In the genomic region with DNA sequence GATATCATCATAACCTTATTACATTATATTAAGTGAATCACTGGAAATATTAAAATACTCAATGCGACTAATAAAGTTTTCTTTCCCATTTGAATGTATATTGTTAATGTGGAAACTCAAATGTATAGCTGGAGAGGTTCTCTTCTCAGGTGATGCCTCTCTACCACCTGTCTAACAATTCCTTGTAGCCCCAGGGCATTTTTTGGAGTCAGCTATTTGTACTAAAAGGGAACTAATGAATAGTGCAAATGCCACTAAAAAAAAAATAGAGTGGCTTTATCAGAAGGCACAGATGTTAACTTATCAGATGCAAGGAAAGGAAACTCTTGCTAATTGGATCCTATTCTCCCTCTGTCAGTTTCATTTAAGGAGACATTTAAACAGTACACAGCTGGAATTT, we compare ENCODE assay signal across 30 cellular contexts.
"Had no signal": no experiment of that assay in that cellular context is flagged by ENCODE, and none has a peak within 500 bp of the region (broad histone marks: within the 10 kb centered on the region; RNA-seq: fewer than 3 reads in every experiment).

No MANE protein-coding gene starts in this region.

- ATAC-seq: activated CD8-positive, alpha-beta T cell treated with anti-CD3 and anti-CD28 coated beads for 36 hours; activated naive CD8-positive, alpha-beta T cell treated with anti-CD3 and anti-CD28 coated beads, Interleukin-2, amount 50 U/mL, for 24 hours; activated T-cell treated with anti-CD3 and anti-CD28 coated beads, Interleukin-2, amount 50 U/mL, for 4 hours; activated T-helper 17 cell treated with anti-CD3 and anti-CD28 coated beads, Interleukin-2, amount 50 U/mL, for 72 hours; sciatic nerve; stimulated activated naive CD8-positive, alpha-beta T cell treated with anti-CD3 and anti-CD28 coated beads, Interleukin-15, Interleukin-2, amounts not matched to agents 100 U/mL and 50 U/mL, for 24 hours had no signal

- H3K4me1 Mint-ChIP-seq: activated CD4-positive, alpha-beta T cell treated with anti-CD3 and anti-CD28 coated beads, Interleukin-2, amount 10 ng/mL, durations not matched to agents 7 days and 5 days; activated naive CD4-positive, alpha-beta T cell treated with anti-CD3 and anti-CD28 coated beads, Interleukin-2, amount 50 U/mL, for 24 hours; activated naive CD8-positive, alpha-beta T cell treated with anti-CD3 and anti-CD28 coated beads, Interleukin-2, amount 50 U/mL, for 24 hours; activated T-helper 17 cell treated with anti-CD3 and anti-CD28 coated beads, Interleukin-2, amount 50 U/mL, for 72 hours; nephron had no signal

- H3K4me3 ChIP-seq: breast epithelium, esophagus squamous epithelium, hepatocyte, left ventricle myocardium inferior, lung, ovary, skin epidermis, testis, transverse colon had no signal

- H3K4me3 Mint-ChIP-seq: activated CD4-positive, alpha-beta T cell treated with anti-CD3 and anti-CD28 coated beads, Interleukin-2, amount 10 ng/mL, durations not matched to agents 7 days and 5 days; activated CD8-positive, alpha-beta T cell treated with anti-CD3 and anti-CD28 coated beads for 36 hours; activated naive CD4-positive, alpha-beta T cell treated with anti-CD3 and anti-CD28 coated beads, Interleukin-2, amount 50 U/mL, for 24 hours; activated naive CD8-positive, alpha-beta T cell treated with anti-CD3 and anti-CD28 coated beads, Interleukin-2, amount 50 U/mL, for 24 hours; activated T-cell treated with anti-CD3 and anti-CD28 coated beads, Interleukin-2, amount 50 U/mL, for 4 hours; activated T-helper 17 cell treated with anti-CD3 and anti-CD28 coated beads, Interleukin-2, amount 50 U/mL, for 72 hours; nephron had no signal

- H3K27me3 Mint-ChIP-seq: activated CD4-positive, alpha-beta T cell treated with anti-CD3 and anti-CD28 coated beads, Interleukin-2, amount 10 ng/mL, durations not matched to agents 7 days and 5 days; activated CD8-positive, alpha-beta T cell treated with anti-CD3 and anti-CD28 coated beads for 36 hours; activated naive CD4-positive, alpha-beta T cell treated with anti-CD3 and anti-CD28 coated beads, Interleukin-2, amount 50 U/mL, for 24 hours; activated naive CD8-positive, alpha-beta T cell treated with anti-CD3 and anti-CD28 coated beads, Interleukin-2, amount 50 U/mL, for 24 hours; activated T-helper 17 cell treated with anti-CD3 and anti-CD28 coated beads, Interleukin-2, amount 50 U/mL, for 72 hours; progenitor cell of endocrine pancreas had no signal

- H3K36me3 Mint-ChIP-seq: activated naive CD4-positive, alpha-beta T cell treated with anti-CD3 and anti-CD28 coated beads, Interleukin-2, amount 50 U/mL, for 24 hours had no signal

- H3K27ac Mint-ChIP-seq: activated CD4-positive, alpha-beta T cell treated with anti-CD3 and anti-CD28 coated beads, Interleukin-2, amount 10 ng/mL, durations not matched to agents 7 days and 5 days; activated CD8-positive, alpha-beta T cell treated with anti-CD3 and anti-CD28 coated beads for 36 hours; activated naive CD4-positive, alpha-beta T cell treated with anti-CD3 and anti-CD28 coated beads, Interleukin-2, amount 50 U/mL, for 24 hours; activated naive CD8-positive, alpha-beta T cell treated with anti-CD3 and anti-CD28 coated beads, Interleukin-2, amount 50 U/mL, for 24 hours; activated T-helper 17 cell treated with anti-CD3 and anti-CD28 coated beads, Interleukin-2, amount 50 U/mL, for 72 hours; nephron; progenitor cell of endocrine pancreas had no signal

- H2AFZ ChIP-seq: hepatocyte had no signal

- H3K4me2 ChIP-seq: hepatocyte had no signal

- H3K27me3 ChIP-seq: breast epithelium, esophagus squamous epithelium, hepatocyte, ovary, testis, transverse colon had no signal

- DNase-seq: activated CD4-positive, alpha-beta T cell treated with anti-CD3 and anti-CD28 coated beads, Interleukin-2, amount 10 ng/mL, durations not matched to agents 7 days and 5 days; activated CD4-positive, CD25-positive, alpha-beta regulatory T cell treated with anti-CD3 and anti-CD28 coated beads, Interleukin-2, amount 50 U/mL, for 72 hours; activated CD8-positive, alpha-beta T cell treated with anti-CD3 and anti-CD28 coated beads for 36 hours; activated gamma-delta T cell treated with Interleukin-2 at 50 U/mL for 16 hours; activated naive CD8-positive, alpha-beta T cell treated with anti-CD3 and anti-CD28 coated beads, Interleukin-2, amount 50 U/mL, for 24 hours; activated T-cell treated with anti-CD3 and anti-CD28 coated beads, Interleukin-2, amount 50 U/mL, for 4 hours; central memory CD4-positive, alpha-beta T cell; dermis blood vessel endothelial cell; effector CD4-positive, alpha-beta T cell; esophagus squamous epithelium; foreskin melanocyte; islet precursor cell; left ventricle myocardium inferior; ovary; stimulated activated CD4-positive, alpha-beta T cell treated with anti-CD3 and anti-CD28 coated beads, Interleukin-12 subunit alpha, Interleukin-12 subunit beta, amount 100 ng/mL, for 4 hours; stimulated activated CD4-positive, alpha-beta T cell treated with anti-CD3 and anti-CD28 coated beads, Interleukin-4, amount 100 ng/mL, for 1 hour; stimulated activated naive CD8-positive, alpha-beta T cell treated with anti-CD3 and anti-CD28 coated beads, Interleukin-15, Interleukin-2, amounts not matched to agents 100 U/mL and 50 U/mL, for 24 hours; T-helper 1 cell; testis; transverse colon had no signal

- H3K9me3 ChIP-seq: esophagus squamous epithelium, ovary, testis, transverse colon had no signal

- H3K36me3 ChIP-seq: breast epithelium, esophagus squamous epithelium, left ventricle myocardium inferior, ovary, transverse colon had no signal

- H3K27ac ChIP-seq: breast epithelium, epithelial cell of prostate, esophagus squamous epithelium, hepatocyte, left ventricle myocardium inferior, ovary, skin epidermis, testis, transverse colon had no signal

- H3K9me3 Mint-ChIP-seq: activated CD4-positive, alpha-beta T cell treated with anti-CD3 and anti-CD28 coated beads, Interleukin-2, amount 10 ng/mL, durations not matched to agents 7 days and 5 days had no signal

- H3K79me2 ChIP-seq: hepatocyte had no signal

- H3K4me1 ChIP-seq: breast epithelium, esophagus squamous epithelium, left ventricle myocardium inferior, testis, transverse colon had no signal
